ENCODE assay signal across 16 cellular contexts in the genomic region with DNA sequence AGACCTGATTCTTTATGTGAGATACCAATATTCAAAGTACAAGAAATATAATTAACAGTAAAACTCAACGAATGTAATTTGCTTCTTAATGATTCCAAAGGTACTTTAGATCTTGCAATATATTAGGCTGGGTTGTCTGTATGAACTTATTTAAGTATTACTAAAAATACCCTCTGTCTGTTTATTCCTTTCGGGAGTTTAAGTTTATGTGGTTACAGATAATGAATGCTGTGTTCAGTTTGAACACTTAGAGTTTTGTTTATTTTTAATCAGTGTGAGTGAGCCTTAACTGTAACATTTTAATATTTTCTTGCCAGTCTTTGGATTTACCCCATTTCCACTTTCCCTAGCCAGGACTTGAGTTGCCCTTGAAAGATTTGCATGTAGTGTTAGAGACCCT. TPM values are rescaled to one million over a fixed set of nuclear protein-coding genes. Genes with fewer than 3 reads are reported as not detected.
DNase-seq lines count a peak whose midpoint lies in the region; ATAC-seq and TF ChIP-seq lines count a peak whose summit lies in the region.
"Had no signal": no experiment of that assay in that cellular context is flagged by ENCODE, and none has a peak within 500 bp of the region (broad histone marks: within the 10 kb centered on the region; RNA-seq: fewer than 3 reads in every experiment).

No MANE protein-coding gene starts in this region.

- H3K9me3 ChIP-seq in CD4-positive, alpha-beta T cell (ENCODE audit: control insufficient read depth, low read length), result no peaks in the 10 kb centered on the region
- H3K9me3 ChIP-seq in endocrine pancreas (ENCODE audit: control insufficient read depth, low read length), result no peaks in the 10 kb centered on the region
- H3K9me3 ChIP-seq in subcutaneous abdominal adipose tissue (ENCODE audit: control insufficient read depth in 5 of 5, low read length in 5 of 5), result no peaks in the 10 kb centered on the region
- H3K9me3 ChIP-seq in SK-N-SH, result no peaks in the 10 kb centered on the region
- H3K9me3 ChIP-seq in colonic mucosa, result no peaks in the 10 kb centered on the region
- H3K9me3 ChIP-seq: upper lobe of left lung had no signal

- intact Hi-C loops in CD4-positive, alpha-beta T cell (cut with DNase I, micrococcal nuclease), result loop anchor here (5.0 to 10.0 kb wide), 3 partner anchors 57 to 383 kb away; partner anchors contain the start of gene ZSCAN2 (in 1 of the 2)
- intact Hi-C loops in colonic mucosa (cut with DNase I), result loop anchor here (2.0 kb wide), 1 partner anchor 14 kb away; no protein-coding TSS in a partner anchor

- no peak overlapping the region for H2AFZ ChIP-seq in SK-N-SH (ENCODE audit: low read depth)

- no peaks in the 10 kb centered on the region for H3F3A ChIP-seq in SK-N-SH (replicated peaks; ENCODE audit: insufficient read depth)

- CTCF ChIA-PET in CD4-positive, alpha-beta T cell (lab: Charles Lee), result no interaction called here
- CTCF ChIA-PET in SK-N-SH (lab: Yijun Ruan, JAX), result no interaction called here

- DNase-seq in CD4-positive, alpha-beta T cell, result no peak
- DNase-seq in NCI-H345 (lab: John Stamatoyannopoulos, UW) (no peak), SK-N-SH (no peak), colonic mucosa (no peak)
- DNase-seq: activated CD4-positive, CD25-positive, alpha-beta regulatory T cell treated with anti-CD3 and anti-CD28 coated beads, Interleukin-2, amount 50 U/mL, for 72 hours; activated T-cell treated with anti-CD3 and anti-CD28 coated beads for 4 hours; DMS53; naive B cell; NCI-H2029 treated with DMSO at 0.1 percent for 48 hours; NCI-H774; stimulated activated naive CD8-positive, alpha-beta T cell treated with anti-CD3 and anti-CD28 coated beads, Interleukin-15, amount 100 ng/mL, for 72 hours; upper lobe of left lung had no signal

- POLR2A ChIA-PET in CD4-positive, alpha-beta T cell (lab: Charles Lee), result no interaction called here
- POLR2A ChIA-PET in SK-N-SH (lab: Yijun Ruan, JAX), result no interaction called here

- no peaks in the 10 kb centered on the region for H3K27me3 Mint-ChIP-seq in CD4-positive, alpha-beta T cell
- no peaks in the 10 kb centered on the region for H3K27me3 Mint-ChIP-seq in IgD-negative memory B cell
- H3K27me3 Mint-ChIP-seq: naive B cell; stimulated activated naive CD8-positive, alpha-beta T cell treated with anti-CD3 and anti-CD28 coated beads, Interleukin-15, amount 100 ng/mL, for 72 hours had no signal

- H3K27me3 ChIP-seq in CD4-positive, alpha-beta T cell (ENCODE audit: control insufficient read depth, insufficient read depth, low read length), result no peaks in the 10 kb centered on the region
- H3K27me3 ChIP-seq in endocrine pancreas (ENCODE audit: control insufficient read depth, insufficient read depth, low read length) (no peaks in the 10 kb centered on the region), subcutaneous abdominal adipose tissue (ENCODE audit: control insufficient read depth in 5 of 5, insufficient read depth in 4 of 5, low read length in 5 of 5) (no peaks in the 10 kb centered on the region), SK-N-SH (ENCODE audit: insufficient read depth) (no peaks in the 10 kb centered on the region), colonic mucosa (no peaks in the 10 kb centered on the region)
- H3K27me3 ChIP-seq: upper lobe of left lung had no signal

- H3K9ac ChIP-seq in endocrine pancreas (ENCODE audit: control insufficient read depth, insufficient read depth, low read length) (no peak overlapping the region), subcutaneous abdominal adipose tissue (ENCODE audit: low read length in 5 of 5) (no peak overlapping the region), SK-N-SH (no peak overlapping the region), colonic mucosa (ENCODE audit: low read depth in 2 of 2, low read length in 2 of 2) (no peak overlapping the region)

- no peaks in the 10 kb centered on the region for H3K36me3 ChIP-seq in endocrine pancreas (ENCODE audit: control insufficient read depth, insufficient read depth, low read length)
- no peaks in the 10 kb centered on the region for H3K36me3 ChIP-seq in subcutaneous abdominal adipose tissue (ENCODE audit: control insufficient read depth in 5 of 5, insufficient read depth in 5 of 5, low read length in 5 of 5)
- H3K36me3 ChIP-seq in SK-N-SH (replicated peaks in 1 of 2; ENCODE audit: control insufficient read depth in 1 of 2, insufficient read depth in 2 of 2, low read length in 1 of 2), result no peaks in the 10 kb centered on the region
- H3K36me3 ChIP-seq in colonic mucosa, result no peaks in the 10 kb centered on the region
- H3K36me3 ChIP-seq: upper lobe of left lung had no signal

- peaks cover 66% of the 10 kb centered on the region for H3K4me1 Mint-ChIP-seq in CD4-positive, alpha-beta T cell (ENCODE audit: low read depth)
- peaks cover 18 to 40% (median 37%) of the 10 kb centered on the region in 3 donors for H3K4me1 Mint-ChIP-seq in IgD-negative memory B cell

- TF ChIP-seq EP300 in SK-N-SH (IDR thresholded peaks at IDR 0.05; ENCODE audit: borderline replicate concordance in 1 of 2, low read depth in 1 of 2, low read length in 1 of 2), result no peak

- H3K4me3 ChIP-seq in endocrine pancreas (ENCODE audit: control insufficient read depth, insufficient read depth, low read length) (peak overlapping the region; percentile 89), subcutaneous abdominal adipose tissue (ENCODE audit: low read depth in 1 of 5, low read length in 5 of 5) (no peak overlapping the region), SK-N-SH (ENCODE audit: low read depth in 2 of 2, low read length in 1 of 2) (no peak overlapping the region), colonic mucosa (no peak overlapping the region)
- H3K4me3 ChIP-seq: upper lobe of left lung had no signal

- no peak for TF ChIP-seq RAD21 in SK-N-SH (IDR thresholded peaks at IDR 0.05; ENCODE audit: low read length)

- no peak overlapping the region for H3K4me2 ChIP-seq in SK-N-SH

- peaks cover 27% of the 10 kb centered on the region; the same call in 1 of the 2 replicates for H4K20me1 ChIP-seq in SK-N-SH (ENCODE audit: insufficient read depth)

- no peak for ATAC-seq in CD4-positive, alpha-beta T cell (ENCODE audit: poor library complexity)
- ATAC-seq: left lobe of liver; stimulated activated naive CD8-positive, alpha-beta T cell treated with anti-CD3 and anti-CD28 coated beads, Interleukin-15, amount 100 ng/mL, for 72 hours had no signal

- TF ChIP-seq CTCF in CD4-positive, alpha-beta T cell (IDR thresholded peaks at IDR 0.05), result no peak
- TF ChIP-seq CTCF in SK-N-SH (IDR thresholded peaks at IDR 0.05) (no peak), colonic mucosa (IDR thresholded peaks at IDR 0.05) (no peak)

- H3K36me3 Mint-ChIP-seq in CD4-positive, alpha-beta T cell (ENCODE audit: low read depth), result peaks cover 18% of the 10 kb centered on the region
- no peaks in the 10 kb centered on the region for H3K36me3 Mint-ChIP-seq in IgD-negative memory B cell
- H3K36me3 Mint-ChIP-seq: naive B cell had no signal

- peak overlapping the region; percentile 46 for H3K4me3 Mint-ChIP-seq in CD4-positive, alpha-beta T cell
- H3K4me3 Mint-ChIP-seq in IgD-negative memory B cell, result peak overlapping the region in 1 of 4 donors; percentile 38

- H3K9me2 ChIP-seq in SK-N-SH, result no peaks in the 10 kb centered on the region

- no peaks in the 10 kb centered on the region for H3K9me3 Mint-ChIP-seq in CD4-positive, alpha-beta T cell
- H3K9me3 Mint-ChIP-seq in IgD-negative memory B cell, result no peaks in the 10 kb centered on the region
- H3K9me3 Mint-ChIP-seq: naive B cell; stimulated activated naive CD8-positive, alpha-beta T cell treated with anti-CD3 and anti-CD28 coated beads, Interleukin-15, amount 100 ng/mL, for 72 hours had no signal

- H3K27ac ChIP-seq in CD4-positive, alpha-beta T cell (ENCODE audit: low read depth, low read length), result no peak overlapping the region
- H3K27ac ChIP-seq in subcutaneous abdominal adipose tissue (ENCODE audit: low read depth, low read length) (peak overlapping the region; percentile 39), SK-N-SH (ENCODE audit: low read depth in 2 of 2, low read length in 1 of 2) (no peak overlapping the region), colonic mucosa (no peak overlapping the region)
- H3K27ac ChIP-seq: upper lobe of left lung had no signal

- peaks cover 78% of the 10 kb centered on the region for H3K79me2 ChIP-seq in SK-N-SH (ENCODE audit: insufficient read depth)

- 82% methylated on average over 2 of the region's 2 CpGs for WGBS in SK-N-SH (ENCODE audit: low lambda C conversion rate)

- H3K4me1 ChIP-seq in endocrine pancreas (ENCODE audit: control insufficient read depth, insufficient read depth, low read length), result peaks cover 18% of the 10 kb centered on the region
- peaks cover 5 to 68% (median 52%) of the 10 kb centered on the region in 5 donors for H3K4me1 ChIP-seq in subcutaneous abdominal adipose tissue (ENCODE audit: control insufficient read depth in 5 of 5, insufficient read depth in 5 of 5, low read length in 5 of 5)
- peaks cover 0 to 9% of the 10 kb centered on the region in 2 experiments; a peak in 3 of 4 replicates for H3K4me1 ChIP-seq in SK-N-SH (ENCODE audit: control insufficient read depth in 1 of 2, insufficient read depth in 2 of 2, low read depth in 1 of 2, low read length in 1 of 2)
- peaks cover 15% of the 10 kb centered on the region for H3K4me1 ChIP-seq in colonic mucosa

- peak overlapping the region; percentile 62 for H3K27ac Mint-ChIP-seq in CD4-positive, alpha-beta T cell
- H3K27ac Mint-ChIP-seq in IgD-negative memory B cell, result peak overlapping the region in 2 of 3 donors; percentile 19 to 31
- H3K27ac Mint-ChIP-seq: stimulated activated naive CD8-positive, alpha-beta T cell treated with anti-CD3 and anti-CD28 coated beads, Interleukin-15, amount 100 ng/mL, for 72 hours had no signal

TF ChIP-seq in SK-N-SH, 30 proteins besides CTCF, POLR2A, EP300 and RAD21 (continues in another document):
- TF ChIP-seq TAF1 (IDR thresholded peaks at IDR 0.05; ENCODE audit: borderline replicate concordance, low read depth, low read length), result no peak
- no peak for TF ChIP-seq SMC3 (IDR thresholded peaks at IDR 0.05; ENCODE audit: low read depth, low read length)
- TF ChIP-seq, protein P1, sequence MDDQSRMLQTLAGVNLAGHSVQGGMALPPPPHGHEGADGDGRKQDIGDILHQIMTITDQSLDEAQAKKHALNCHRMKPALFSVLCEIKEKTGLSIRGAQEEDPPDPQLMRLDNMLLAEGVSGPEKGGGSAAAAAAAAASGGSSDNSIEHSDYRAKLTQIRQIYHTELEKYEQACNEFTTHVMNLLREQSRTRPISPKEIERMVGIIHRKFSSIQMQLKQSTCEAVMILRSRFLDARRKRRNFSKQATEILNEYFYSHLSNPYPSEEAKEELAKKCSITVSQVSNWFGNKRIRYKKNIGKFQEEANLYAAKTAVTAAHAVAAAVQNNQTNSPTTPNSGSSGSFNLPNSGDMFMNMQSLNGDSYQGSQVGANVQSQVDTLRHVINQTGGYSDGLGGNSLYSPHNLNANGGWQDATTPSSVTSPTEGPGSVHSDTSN (IDR thresholded peaks at IDR 0.05), result no peak
- no peak for TF ChIP-seq RCOR1 (IDR thresholded peaks at IDR 0.05; ENCODE audit: low read length)
- TF ChIP-seq TEAD4 (IDR thresholded peaks at IDR 0.05; ENCODE audit: borderline replicate concordance, insufficient read depth), result no peak
- TF ChIP-seq TCF12 (IDR thresholded peaks at IDR 0.05), result no peak

RNA-seq across cellular contexts. Expression of gene PDE8A, which starts 3.5 kb away (rescaled TPM):
- total RNA-seq in CD4-positive, alpha-beta T cell, result 10 to 100 TPM; 29.8 to 34.3 TPM
- polyA plus RNA-seq in IgD-negative memory B cell (3.3 TPM), SK-N-SH (2012; rRNA removed) (13.4 and 18.7 TPM in 2 replicates)
- 14.2 and 15.4 TPM in 2 replicates for polyA plus RNA-seq in SK-N-SH (2012; cell fraction: cytosol; rRNA removed)
- 46.7 and 59.2 TPM in 2 replicates for polyA plus RNA-seq in SK-N-SH (2012; cell fraction: nucleus; rRNA removed)
- 10 to 100 TPM; 63.3 to 85.3 TPM for total RNA-seq in colonic mucosa
